1 cellular context compared by ENCODE assay signal in genomic region chr3:177357352-177358084, GRCh38.
TF ChIP-seq lines count a peak whose summit lies in the region.

No MANE protein-coding gene starts in this region.

TF ChIP-seq in HepG2, 621 proteins besides CTCF, POLR2A, EP300 and RAD21 (continued from another document):
- no peak for TF ChIP-seq THAP9 (CRISPR knock-in tag; IDR thresholded peaks at IDR 0.05; ENCODE audit: borderline replicate concordance)
- TF ChIP-seq CREB1 (IDR thresholded peaks at IDR 0.05) = no peak
- TF ChIP-seq CREB1 (CRISPR knock-in tag; IDR thresholded peaks at IDR 0.05) = peak; percentile 63
- TF ChIP-seq GABPA (IDR thresholded peaks at IDR 0.05; ENCODE audit: low read depth, low read length) = no peak
- no peak for TF ChIP-seq GABPA (CRISPR knock-in tag; IDR thresholded peaks at IDR 0.05; ENCODE audit: low read depth)
- no peak for TF ChIP-seq IKZF1 (IDR thresholded peaks at IDR 0.05)
- TF ChIP-seq ETV6 (CRISPR knock-in tag; conservative IDR thresholded peaks at IDR 0.05) = no peak
- no peak for TF ChIP-seq KAT2B (IDR thresholded peaks at IDR 0.05; ENCODE audit: borderline replicate concordance, low read depth, low read length)
- TF ChIP-seq FOSL1 (CRISPR knock-in tag; IDR thresholded peaks at IDR 0.05; ENCODE audit: borderline replicate concordance) = no peak
- TF ChIP-seq HHEX (CRISPR knock-in tag; IDR thresholded peaks at IDR 0.05) = no peak
- TF ChIP-seq ZNF691 (CRISPR knock-in tag; IDR thresholded peaks at IDR 0.05; ENCODE audit: borderline replicate concordance, low read depth) = no peak
- no peak for TF ChIP-seq ZNF597 (CRISPR knock-in tag; IDR thresholded peaks at IDR 0.05)
- TF ChIP-seq FOXA1 (IDR thresholded peaks at IDR 0.05) = no peak
- TF ChIP-seq FOXA1 (CRISPR knock-in tag; IDR thresholded peaks at IDR 0.05) = no peak
- no peak; the same call in 1 of the 2 replicates for TF ChIP-seq ZNF33A (CRISPR knock-in tag; IDR thresholded peaks at IDR 0.05; ENCODE audit: borderline replicate concordance)
- TF ChIP-seq MATR3 (CRISPR knock-in tag; IDR thresholded peaks at IDR 0.05) = no peak
- no peak for TF ChIP-seq GLI4 (CRISPR knock-in tag; IDR thresholded peaks at IDR 0.05; ENCODE audit: borderline replicate concordance)
- TF ChIP-seq ZNF484 (CRISPR knock-in tag; IDR thresholded peaks at IDR 0.05; ENCODE audit: borderline replicate concordance, low read depth) = no peak
